In genomic region chr10:7409045-7409731, GRCh38 we compare ENCODE assay signal across 8 cellular contexts. TPM values are rescaled to one million over a fixed set of nuclear protein-coding genes. Genes with fewer than 3 reads are reported as not detected.
A peak's percentile ranks its signal among the peaks of the same experiment; 100 is the strongest.
DNase-seq lines count a peak whose midpoint lies in the region; ATAC-seq and TF ChIP-seq lines count a peak whose summit lies in the region.

No MANE protein-coding gene starts in this region.

- peaks cover 55% of the 10 kb centered on the region for H3K4me1 ChIP-seq in BLaER1

- H3K4me3 ChIP-seq in BLaER1 (peak overlapping the region; percentile 90), fibroblast of mammary gland (ENCODE audit: control insufficient read depth, low read depth, low read length) (peak overlapping the region; percentile 53)

- H3K27ac Mint-ChIP-seq in IgD-negative memory B cell (peak overlapping the region; percentile 28 to 73 (median 46)), osteocyte (ENCODE audit: unreplicated experiment) (no peak overlapping the region)

- peaks cover 2% of the 10 kb centered on the region for H3K36me3 Mint-ChIP-seq in IgD-negative memory B cell
- H3K36me3 Mint-ChIP-seq in osteocyte (ENCODE audit: unreplicated experiment), result no peaks in the 10 kb centered on the region

- H3K27me3 Mint-ChIP-seq in IgD-negative memory B cell (peaks cover 12% of the 10 kb centered on the region), osteocyte (ENCODE audit: unreplicated experiment) (peaks cover 49% of the 10 kb centered on the region)

- no peaks in the 10 kb centered on the region for H3K9me3 Mint-ChIP-seq in IgD-negative memory B cell
- no peaks in the 10 kb centered on the region for H3K9me3 Mint-ChIP-seq in osteocyte (ENCODE audit: unreplicated experiment)

- H3K4me3 Mint-ChIP-seq in IgD-negative memory B cell (peak overlapping the region; percentile 92 to 97 (median 96)), osteocyte (ENCODE audit: unreplicated experiment) (peak overlapping the region; percentile 82)

- peak overlapping the region; percentile 94 for H3K27ac ChIP-seq in BLaER1

- peak; percentile 32 for ATAC-seq in GM19372 (IDR thresholded peaks at IDR 0.05; ENCODE audit: low read depth, unreplicated experiment)

- H3K9me3 ChIP-seq in BLaER1, result no peaks in the 10 kb centered on the region; the same call in 1 of the 2 replicates

- peaks cover 24% of the 10 kb centered on the region for H4K20me1 ChIP-seq in BLaER1

- peaks cover 25% of the 10 kb centered on the region for H3K36me3 ChIP-seq in BLaER1

- peak overlapping the region; percentile 96 for H3K4me2 ChIP-seq in BLaER1

- H3K4me1 Mint-ChIP-seq in IgD-negative memory B cell (peaks cover 3 to 31% (median 14%) of the 10 kb centered on the region in 3 donors), osteocyte (ENCODE audit: unreplicated experiment) (peaks cover 30% of the 10 kb centered on the region)

- H3K9ac ChIP-seq in BLaER1, result peak overlapping the region; percentile 95

- peak; percentile 52 for DNase-seq in activated CD8-positive, alpha-beta memory T cell treated with anti-CD3 and anti-CD28 coated beads, Interleukin-2, amount 50 U/mL, for 4 hours
- DNase-seq in fibroblast of mammary gland (ENCODE audit: low read depth) (peak; percentile 16), osteocyte (ENCODE audit: extremely low spot score, unreplicated experiment) (no peak), amniotic stem cell (lab: John Stamatoyannopoulos, UW) (no peak), NCI-H1436 (lab: John Stamatoyannopoulos, UW) (no peak)

- TF ChIP-seq CTCF in fibroblast of mammary gland (conservative IDR thresholded peaks at IDR 0.05; ENCODE audit: control insufficient read depth, insufficient read depth, low read depth, low read length), result no peak
- no peak for TF ChIP-seq CTCF in osteocyte (IDR thresholded peaks at IDR 0.05)

- H3K27me3 ChIP-seq in BLaER1, result peaks cover 28% of the 10 kb centered on the region

RNA-seq across cellular contexts. Expression of gene SFMBT2, which starts 1.6 kb away (rescaled TPM):
- polyA plus RNA-seq in IgD-negative memory B cell, result 1.6 TPM
- total RNA-seq in osteocyte, result 1.1 and 2.7 TPM in 2 replicates

Comparison
In these comparisons a context has a peak if more than half of its experiments do, and no peak if none do; other contexts are left out.
1. DNase-seq: peak in activated CD8-positive, alpha-beta memory T cell treated with anti-CD3 and anti-CD28 coated beads, Interleukin-2, amount 50 U/mL, for 4 hours (single experiment) and fibroblast of mammary gland (single experiment); none in osteocyte (single experiment), amniotic stem cell (single experiment) and NCI-H1436 (single experiment).